Comparison of ENCODE assay signal across 10 cellular contexts in the genomic region with DNA sequence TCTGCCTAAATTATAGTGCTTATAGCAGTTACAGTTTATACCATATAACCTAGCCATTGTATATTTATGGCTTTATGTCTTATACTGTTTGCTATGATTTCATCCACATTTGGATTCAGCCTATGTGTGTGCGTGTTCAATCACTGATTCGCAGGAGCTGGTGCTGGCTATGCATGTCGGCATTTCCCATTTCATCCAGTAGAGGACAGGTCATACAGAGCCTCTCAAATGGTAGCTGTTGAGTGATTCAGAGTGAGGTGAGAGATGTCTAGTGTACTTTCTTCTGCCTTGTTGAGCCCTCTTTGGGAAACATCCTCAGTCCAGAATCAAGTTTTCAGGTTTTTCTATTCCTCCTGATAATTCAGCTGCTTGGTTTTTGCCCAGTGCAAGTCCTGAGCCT.
DNase-seq lines count a peak whose midpoint lies in the region; ATAC-seq, FAIRE-seq and TF ChIP-seq lines count a peak whose summit lies in the region.
"Had no signal": no experiment of that assay in that cellular context is flagged by ENCODE, and none has a peak within 500 bp of the region (broad histone marks: within the 10 kb centered on the region; RNA-seq: fewer than 3 reads in every experiment).

No MANE protein-coding gene starts in this region.

- H4K20me1 ChIP-seq in GM12878 (ENCODE audit: control insufficient read depth, insufficient read depth) = no peaks in the 10 kb centered on the region

- H3K9ac ChIP-seq in GM12878 (ENCODE audit: control insufficient read depth, insufficient read depth, low read length) = no peak overlapping the region

- CTCF ChIA-PET in A549 (lab: Yijun Ruan, JAX) = interaction anchor here (0.5 to 10.6 kb wide), 15 partner anchors 9 to 362 kb away, joined by 3 to 283 read pairs (median 3); no protein-coding TSS in a partner anchor
- CTCF ChIA-PET in HEK293 (lab: Yijun Ruan, JAX) = interaction anchor here (0.6 to 9.8 kb wide), 9 partner anchors 9 to 362 kb away, joined by 3 to 173 read pairs (median 4); no protein-coding TSS in a partner anchor
- CTCF ChIA-PET in GM12878 (lab: Yijun Ruan, JAX) = interaction anchor here (1.0 to 16.1 kb wide), 7 partner anchors 13 to 190 kb away, joined by 3 to 625 read pairs (median 52); no protein-coding TSS in a partner anchor
- CTCF ChIA-PET in CD4-positive, alpha-beta memory T cell (lab: Charles Lee; ENCODE audit: partially characterized antibody) = interaction anchor here (0.5 to 11.9 kb wide), 4 partner anchors 21 to 1864 kb away, joined by 3 to 529 read pairs (median 5); no protein-coding TSS in a partner anchor

- intact Hi-C loops in GM12878 (cut with micrococcal nuclease; ENCODE audit: unreplicated experiment) = loop anchor here (5.0 to 10.0 kb wide), 2 partner anchors 117 to 295 kb away; a partner anchor contains a TSS
- intact Hi-C loops in CD4-positive, alpha-beta memory T cell (cut with micrococcal nuclease) = loop anchor here (5.0 kb wide), 1 partner anchor 73 kb away; no protein-coding TSS in a partner anchor

- no peak overlapping the region for H3K27ac Mint-ChIP-seq in naive thymus-derived CD8-positive, alpha-beta T cell
- no peak overlapping the region for H3K27ac Mint-ChIP-seq in CD4-positive, alpha-beta memory T cell
- H3K27ac Mint-ChIP-seq: activated CD8-positive, alpha-beta T cell treated with anti-CD3 and anti-CD28 coated beads, Interleukin-2, amount 10 ng/mL, durations not matched to agents 7 days and 5 days; stimulated activated effector memory CD8-positive, alpha-beta T cell treated with anti-CD3 and anti-CD28 coated beads, Interleukin-12 subunit alpha, Interleukin-12 subunit beta, amount 100 ng/mL, for 72 hours had no signal

- WGBS in A549 (ENCODE audit: missing lambda C conversion rate) = 33% methylated on average over 3 of the region's 3 CpGs
- WGBS in GM12878 (ENCODE audit: insufficient coverage, insufficient replicate concordance, low lambda C conversion rate, missing lambda C conversion rate) = 95% methylated on average over 3 of the region's 3 CpGs

- in situ Hi-C loops in GM12878 (cut with MboI) = loop anchor here (5.0 kb wide), 1 partner anchor 148 kb away; no protein-coding TSS in a partner anchor

- H3K4me3 Mint-ChIP-seq in naive thymus-derived CD8-positive, alpha-beta T cell = no peak overlapping the region
- no peak overlapping the region for H3K4me3 Mint-ChIP-seq in CD4-positive, alpha-beta memory T cell
- H3K4me3 Mint-ChIP-seq: activated CD8-positive, alpha-beta T cell treated with anti-CD3 and anti-CD28 coated beads, Interleukin-2, amount 10 ng/mL, durations not matched to agents 7 days and 5 days; stimulated activated effector memory CD8-positive, alpha-beta T cell treated with anti-CD3 and anti-CD28 coated beads, Interleukin-12 subunit alpha, Interleukin-12 subunit beta, amount 100 ng/mL, for 72 hours had no signal

- RAD21 ChIA-PET in GM12878 (lab: Charles Lee; ENCODE audit: unreplicated experiment) = interaction anchor here (0.6 to 10.6 kb wide), 13 partner anchors 10 to 309 kb away, joined by 3 to 379 read pairs (median 4); no protein-coding TSS in a partner anchor

- no peaks in the 10 kb centered on the region for H3K9me3 Mint-ChIP-seq in naive thymus-derived CD8-positive, alpha-beta T cell
- H3K9me3 Mint-ChIP-seq in CD4-positive, alpha-beta memory T cell = no peaks in the 10 kb centered on the region
- H3K9me3 Mint-ChIP-seq: stimulated activated effector memory CD8-positive, alpha-beta T cell treated with anti-CD3 and anti-CD28 coated beads, Interleukin-12 subunit alpha, Interleukin-12 subunit beta, amount 100 ng/mL, for 72 hours had no signal

- H3K4me1 Mint-ChIP-seq in naive thymus-derived CD8-positive, alpha-beta T cell = peaks cover 0 to 8% (median 7%) of the 10 kb centered on the region in 4 donors
- H3K4me1 Mint-ChIP-seq in CD4-positive, alpha-beta memory T cell = peaks cover 4 to 8% (median 6%) of the 10 kb centered on the region in 4 donors

- SMC1A ChIA-PET in GM12878 (lab: Charles Lee; ENCODE audit: uncharacterized antibody, unreplicated experiment) = interaction anchor here (0.7 to 10.7 kb wide), 16 partner anchors 10 to 189 kb away, joined by 3 to 505 read pairs (median 8); no protein-coding TSS in a partner anchor

- no peak overlapping the region for H3K27ac ChIP-seq in A549
- no peak overlapping the region for H3K27ac ChIP-seq in HEK293 (ENCODE audit: extremely low read depth, low read depth, low read length)
- H3K27ac ChIP-seq in GM12878 (ENCODE audit: control insufficient read depth, insufficient read depth) = no peak overlapping the region
- no peak overlapping the region for H3K27ac ChIP-seq in CD4-positive, alpha-beta memory T cell (ENCODE audit: low read depth, low read length)

- H3K36me3 ChIP-seq in HEK293 (ENCODE audit: control insufficient read depth in 2 of 2, insufficient read depth in 1 of 2, low read length in 2 of 2) = no peaks in the 10 kb centered on the region
- no peaks in the 10 kb centered on the region for H3K36me3 ChIP-seq in GM12878 (ENCODE audit: control insufficient read depth in 2 of 2, insufficient read depth in 2 of 2, low read length in 1 of 2)
- no peaks in the 10 kb centered on the region for H3K36me3 ChIP-seq in CD4-positive, alpha-beta memory T cell (ENCODE audit: insufficient read depth, low read length)

- no peaks in the 10 kb centered on the region for H3K27me3 ChIP-seq in GM12878 (replicated peaks in 1 of 2; ENCODE audit: control insufficient read depth in 2 of 2, insufficient read depth in 2 of 2, low read length in 1 of 2)
- H3K27me3 ChIP-seq in CD4-positive, alpha-beta memory T cell (ENCODE audit: insufficient read depth, low read length) = no peaks in the 10 kb centered on the region

- TF ChIP-seq POLR2A in A549 (IDR thresholded peaks at IDR 0.05; ENCODE audit: low read length) (no peak), GM12878 (IDR thresholded peaks at IDR 0.05; ENCODE audit: low read depth, low read length) (no peak)

- TF ChIP-seq RAD21 in A549 (conservative IDR thresholded peaks at IDR 0.05 in 1 of 2, IDR thresholded peaks at IDR 0.05 in 1 of 2) (peak; percentile 34 to 42; a peak in 4 of 5 replicates), GM12878 (IDR thresholded peaks at IDR 0.05; ENCODE audit: insufficient read depth, low read depth, low read length) (peak; percentile 34; the same call in 1 of the 2 replicates)

- TF ChIP-seq EP300 in A549 (IDR thresholded peaks at IDR 0.05) = no peak
- no peak for TF ChIP-seq EP300 in GM12878 (IDR thresholded peaks at IDR 0.05; ENCODE audit: borderline replicate concordance in 1 of 2, control insufficient read depth in 1 of 2, low read depth in 2 of 2, low read length in 2 of 2)

- H3K4me2 ChIP-seq in A549 (no peak overlapping the region), GM12878 (ENCODE audit: control insufficient read depth, insufficient read depth) (no peak overlapping the region)

- H3K4me1 ChIP-seq in A549 (no peaks in the 10 kb centered on the region), HEK293 (ENCODE audit: control insufficient read depth, insufficient read depth, low read length) (no peaks in the 10 kb centered on the region), GM12878 (ENCODE audit: control insufficient read depth, insufficient read depth, low read length) (no peaks in the 10 kb centered on the region)
- no peaks in the 10 kb centered on the region for H3K4me1 ChIP-seq in CD4-positive, alpha-beta memory T cell (ENCODE audit: insufficient read depth, low read length)

- TF ChIP-seq CTCF in A549 (IDR thresholded peaks at IDR 0.05) (peak; percentile 46), HEK293 (tag by site-specific recombination; IDR thresholded peaks at IDR 0.05) (peak; percentile 31; the same call in 1 of the 2 replicates), GM12878 (IDR thresholded peaks at IDR 0.05 in 2 of 3, conservative IDR thresholded peaks at IDR 0.05 in 1 of 3; ENCODE audit: control insufficient read depth in 2 of 3, extremely low read depth in 1 of 3, insufficient read depth in 1 of 3, low read depth in 3 of 3, low read length in 3 of 3) (peak; percentile 20 to 36 (median 23); a peak in 4 of 6 replicates)

- no peaks in the 10 kb centered on the region for H3K79me2 ChIP-seq in GM12878 (ENCODE audit: control insufficient read depth, insufficient read depth, low read length)

- H3K4me3 ChIP-seq in A549 (no peak overlapping the region), HEK293 (ENCODE audit: low read depth, low read length) (no peak overlapping the region), GM12878 (no peak overlapping the region)
- no peak overlapping the region for H3K4me3 ChIP-seq in CD4-positive, alpha-beta memory T cell (ENCODE audit: low read length in 2 of 2)

- no peaks in the 10 kb centered on the region for H3K36me3 Mint-ChIP-seq in naive thymus-derived CD8-positive, alpha-beta T cell
- H3K36me3 Mint-ChIP-seq in CD4-positive, alpha-beta memory T cell = no peaks in the 10 kb centered on the region
- H3K36me3 Mint-ChIP-seq: stimulated activated effector memory CD8-positive, alpha-beta T cell treated with anti-CD3 and anti-CD28 coated beads, Interleukin-12 subunit alpha, Interleukin-12 subunit beta, amount 100 ng/mL, for 72 hours had no signal

- DNase-seq in A549 (ENCODE audit: low read depth in 1 of 2, low spot score in 1 of 2) (peak in 1 of 2 experiments; percentile 60), GM12878 (ENCODE audit: low read depth, low spot score) (no peak), kidney glomerular epithelial cell (lab: John Stamatoyannopoulos, UW) (peak; percentile 67), cortex of kidney (lab: John Stamatoyannopoulos, UW) (no peak)
- DNase-seq in naive thymus-derived CD8-positive, alpha-beta T cell = no peak
- no peak for DNase-seq in CD4-positive, alpha-beta memory T cell
- DNase-seq: activated CD8-positive, alpha-beta T cell treated with anti-CD3 and anti-CD28 coated beads, Interleukin-2, amount 10 ng/mL, durations not matched to agents 7 days and 5 days had no signal

- no peaks in the 10 kb centered on the region for H3K27me3 Mint-ChIP-seq in naive thymus-derived CD8-positive, alpha-beta T cell
- no peaks in the 10 kb centered on the region for H3K27me3 Mint-ChIP-seq in CD4-positive, alpha-beta memory T cell

- no peak for FAIRE-seq in A549 (lab: Jason Lieb, UNC)
- peak; percentile 13 for FAIRE-seq in GM12878 (lab: Jason Lieb, UNC)

- POLR2A ChIA-PET in A549 (lab: Yijun Ruan, JAX) = no interaction called here
- POLR2A ChIA-PET in HEK293 (lab: Yijun Ruan, JAX) = no interaction called here
- POLR2A ChIA-PET in GM12878 (lab: Charles Lee) = interaction anchor here (0.6 to 1.7 kb wide), 2 partner anchors 17 to 1673 kb away, joined by 3 to 4 read pairs; no protein-coding TSS in a partner anchor
- POLR2A ChIA-PET in naive thymus-derived CD8-positive, alpha-beta T cell (lab: Charles Lee) = no interaction called here
- POLR2A ChIA-PET in CD4-positive, alpha-beta memory T cell (lab: Charles Lee; ENCODE audit: partially characterized antibody) = interaction anchor here (0.7 kb wide), 1 partner anchor 1339 kb away, joined by 3 read pairs; no protein-coding TSS in a partner anchor

- BruUV-seq in GM12878 (replicated peaks; lab: Mats Ljungman, UMichigan) = no TSS peak

- H2AFZ ChIP-seq in GM12878 (ENCODE audit: control insufficient read depth, low read depth, low read length) = no peak overlapping the region

- H3K9me3 ChIP-seq in A549 = no peaks in the 10 kb centered on the region
- H3K9me3 ChIP-seq in HEK293 (ENCODE audit: control insufficient read depth, insufficient read depth, low read depth, low read length) = no peaks in the 10 kb centered on the region
- H3K9me3 ChIP-seq in GM12878 (replicated peaks; ENCODE audit: control insufficient read depth, insufficient read depth, low read length) = no peaks in the 10 kb centered on the region
- H3K9me3 ChIP-seq in CD4-positive, alpha-beta memory T cell (ENCODE audit: control insufficient read depth in 1 of 2, low read length in 2 of 2) = no peaks in the 10 kb centered on the region

- ATAC-seq in A549 = peak; percentile 91 to 94
- no peak for ATAC-seq in GM12878
- no peak for ATAC-seq in naive thymus-derived CD8-positive, alpha-beta T cell
- ATAC-seq in GM21619 (IDR thresholded peaks at IDR 0.05; ENCODE audit: unreplicated experiment) = no peak
- ATAC-seq: activated CD8-positive, alpha-beta T cell treated with anti-CD3 and anti-CD28 coated beads, Interleukin-2, amount 10 ng/mL, durations not matched to agents 7 days and 5 days; stimulated activated effector memory CD8-positive, alpha-beta T cell treated with anti-CD3 and anti-CD28 coated beads, Interleukin-12 subunit alpha, Interleukin-12 subunit beta, amount 100 ng/mL, for 72 hours had no signal

Comparison
In these comparisons a context has a peak if more than half of its experiments do, and no peak if none do; other contexts are left out.
1. ATAC-seq: peak in A549 (2 of 2); none in GM12878 (single experiment), naive thymus-derived CD8-positive, alpha-beta T cell (0 of 2) and GM21619 (single experiment).
2. POLR2A ChIA-PET loops: an anchor here in GM12878 (0.6 to 1.7 kb wide) and CD4-positive, alpha-beta memory T cell (0.7 kb wide); none called in A549, HEK293 and naive thymus-derived CD8-positive, alpha-beta T cell.
3. Peak in every context shown above with its lines, with median percentiles within 50 percentile points of each other: CTCF ChIP-seq.